In the genomic region with DNA sequence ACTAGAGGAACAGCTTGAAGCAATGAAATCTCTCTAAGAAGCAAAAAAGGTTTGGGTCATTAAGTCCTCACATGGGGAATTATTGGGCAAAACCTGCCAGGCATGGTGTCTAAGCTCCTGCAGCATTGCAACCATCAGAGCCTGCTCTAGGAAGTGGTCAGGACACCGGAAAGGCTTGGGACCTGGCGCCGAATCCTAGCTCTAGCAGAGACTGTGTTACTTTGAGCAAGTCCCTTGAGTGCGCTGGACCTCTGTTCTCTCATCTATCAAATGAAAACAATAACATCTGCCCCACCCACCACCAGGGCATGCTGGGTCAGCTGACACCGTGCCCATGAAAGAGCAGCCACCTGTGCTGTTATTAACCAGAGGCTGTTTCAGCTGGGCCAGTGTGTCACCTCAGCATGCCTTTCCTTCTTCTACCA, we compare ENCODE assay signal across 10 cellular contexts. TPM values are rescaled to one million over a fixed set of nuclear protein-coding genes. Genes with fewer than 3 reads are reported as not detected.
DNase-seq lines count a peak whose midpoint lies in the region; ATAC-seq and TF ChIP-seq lines count a peak whose summit lies in the region.
"Had no signal": no experiment of that assay in that cellular context is flagged by ENCODE, and none has a peak within 500 bp of the region (broad histone marks: within the 10 kb centered on the region; RNA-seq: fewer than 3 reads in every experiment).

No MANE protein-coding gene starts in this region.

- H3K9me2 ChIP-seq in GM23248 (ENCODE audit: insufficient read depth), result no peaks in the 10 kb centered on the region

- 90 to 92% methylated on average over 5 of the region's 5 CpGs for WGBS in GM23248 (ENCODE audit: low coverage in 1 of 2, low lambda C conversion rate in 2 of 2, missing lambda C conversion rate in 2 of 2), 2 experiments

- H3K27ac ChIP-seq in GM23248, result peak overlapping the region; percentile 76
- peak overlapping the region; percentile 94 for H3K27ac ChIP-seq in RWPE1

- DNase-seq in GM23248 (no peak), RWPE1 (ENCODE audit: low spot score) (no peak), left ventricle myocardium superior (peak; percentile 60), Ammon's horn (ENCODE audit: low spot score) (no peak), EL (no peak)
- no peak for DNase-seq in stimulated activated CD4-positive, alpha-beta T cell treated with anti-CD3 and anti-CD28 coated beads, Interleukin-12 subunit alpha, Interleukin-12 subunit beta, amount 100 ng/mL, for 4 hours
- DNase-seq: hippocampal formation, NCI-H748 treated with DMSO at 0.1 percent for 48 hours had no signal

- H3F3A ChIP-seq in GM23248 (ENCODE audit: insufficient read depth), result peaks cover 34% of the 10 kb centered on the region

- H2AFZ ChIP-seq in GM23248, result no peak overlapping the region

- peaks cover 96% of the 10 kb centered on the region for H3K79me2 ChIP-seq in GM23248 (ENCODE audit: insufficient read depth)

- ATAC-seq in left ventricle myocardium superior, result peak; percentile 55
- ATAC-seq in HG02623 (IDR thresholded peaks at IDR 0.05; ENCODE audit: unreplicated experiment), result no peak

- POLR2A ChIA-PET in RWPE1 (lab: Yijun Ruan, JAX; ENCODE audit: low non-redundant PET), result no interaction called here

- in situ Hi-C loops in GM23248 (cut with MboI), result loop anchor here (25.0 kb wide), 1 partner anchor 247 kb away; no protein-coding TSS in a partner anchor

- no peak overlapping the region for H3K9ac ChIP-seq in GM23248
- H3K9ac ChIP-seq in skeletal muscle satellite cell (ENCODE audit: low read depth, low read length), result no peak overlapping the region

- no peaks in the 10 kb centered on the region for H3K27me3 ChIP-seq in GM23248 (replicated peaks; ENCODE audit: insufficient read depth)
- no peaks in the 10 kb centered on the region for H3K27me3 ChIP-seq in skeletal muscle satellite cell (ENCODE audit: control insufficient read depth, insufficient read depth, low read length)

- no peak for TF ChIP-seq CTCF in RWPE1 (conservative IDR thresholded peaks at IDR 0.05; ENCODE audit: low read depth)

- intact Hi-C loops in left ventricle myocardium superior (cut with micrococcal nuclease), result loop anchor here (5.0 kb wide), 1 partner anchor 52 kb away; a partner anchor contains a TSS

- CTCF ChIA-PET in RWPE1 (lab: Yijun Ruan, JAX), result interaction anchor here (0.5 to 0.8 kb wide), 4 partner anchors 11 to 156 kb away, joined by 3 to 4 read pairs (median 3); no protein-coding TSS in a partner anchor

- no peaks in the 10 kb centered on the region for H4K20me1 ChIP-seq in GM23248 (ENCODE audit: insufficient read depth)

- peaks cover 41% of the 10 kb centered on the region for H3K4me1 ChIP-seq in GM23248 (ENCODE audit: insufficient read depth)
- H3K4me1 ChIP-seq in skeletal muscle satellite cell (ENCODE audit: control insufficient read depth, insufficient read depth, low read length), result peaks cover 57% of the 10 kb centered on the region

- H3K36me3 ChIP-seq in GM23248 (ENCODE audit: low read depth) (peaks cover 8% of the 10 kb centered on the region), skeletal muscle satellite cell (ENCODE audit: insufficient read depth, low read length) (peaks cover 37% of the 10 kb centered on the region)

- H3K9me3 ChIP-seq in GM23248 (ENCODE audit: low read depth), result no peaks in the 10 kb centered on the region
- H3K9me3 ChIP-seq in skeletal muscle satellite cell (replicated peaks; ENCODE audit: low read length), result no peaks in the 10 kb centered on the region

- no peak overlapping the region for H3K4me2 ChIP-seq in GM23248 (ENCODE audit: unreplicated experiment)
- H3K4me2 ChIP-seq in skeletal muscle satellite cell (ENCODE audit: low read length), result peak overlapping the region; percentile 63

- H3K4me3 ChIP-seq in GM23248, result no peak overlapping the region
- no peak overlapping the region for H3K4me3 ChIP-seq in skeletal muscle satellite cell (ENCODE audit: low read length)

RNA-seq across cellular contexts. Expression of a gene that starts 6.3 kb away (rescaled TPM):
- total RNA-seq in GM23248 (2014; rRNA removed; shearing (Covaris generic)), result 43.6 and 46.8 TPM in 2 replicates
- 33.4 and 34.0 TPM in 2 replicates for polyA plus RNA-seq in GM23248 (2016; fragmentation: Nextera tagmentation; extraction: Ambion mirVana)
- total RNA-seq in left ventricle myocardium superior, result 71.2 TPM
- 17.2 and 24.7 TPM in 2 replicates for total RNA-seq in skeletal muscle satellite cell (2012; rRNA removed)

RNA-seq across cellular contexts. Expression of a gene that starts 6.5 kb away (rescaled TPM):
- total RNA-seq in GM23248 (2014; rRNA removed; shearing (Covaris generic)), result 110 and 126 TPM in 2 replicates
- polyA plus RNA-seq in GM23248 (2016; fragmentation: Nextera tagmentation; extraction: Ambion mirVana), result 69.3 and 71.1 TPM in 2 replicates
- 63.1 TPM for total RNA-seq in left ventricle myocardium superior
- 142 and 170 TPM in 2 replicates for total RNA-seq in skeletal muscle satellite cell (2012; rRNA removed)

RNA-seq across cellular contexts. Expression of a gene that starts 45.8 kb away (rescaled TPM):
- total RNA-seq in GM23248 (2014; rRNA removed; shearing (Covaris generic)), result 30.6 and 34.2 TPM in 2 replicates
- 40.5 and 41.8 TPM in 2 replicates for polyA plus RNA-seq in GM23248 (2016; fragmentation: Nextera tagmentation; extraction: Ambion mirVana)
- total RNA-seq in left ventricle myocardium superior, result 55.3 TPM
- total RNA-seq in skeletal muscle satellite cell (2012; rRNA removed), result 36.2 and 37.4 TPM in 2 replicates

RNA-seq across cellular contexts. Expression of a gene that starts 50.9 kb away (rescaled TPM):
- 120 and 129 TPM in 2 replicates for total RNA-seq in GM23248 (2014; rRNA removed; shearing (Covaris generic))
- 93.3 and 94.2 TPM in 2 replicates for polyA plus RNA-seq in GM23248 (2016; fragmentation: Nextera tagmentation; extraction: Ambion mirVana)
- total RNA-seq in left ventricle myocardium superior, result 214 TPM
- total RNA-seq in skeletal muscle satellite cell (2012; rRNA removed), result 167 and 180 TPM in 2 replicates
